2 cellular contexts compared by ENCODE assay signal in the genomic region with DNA sequence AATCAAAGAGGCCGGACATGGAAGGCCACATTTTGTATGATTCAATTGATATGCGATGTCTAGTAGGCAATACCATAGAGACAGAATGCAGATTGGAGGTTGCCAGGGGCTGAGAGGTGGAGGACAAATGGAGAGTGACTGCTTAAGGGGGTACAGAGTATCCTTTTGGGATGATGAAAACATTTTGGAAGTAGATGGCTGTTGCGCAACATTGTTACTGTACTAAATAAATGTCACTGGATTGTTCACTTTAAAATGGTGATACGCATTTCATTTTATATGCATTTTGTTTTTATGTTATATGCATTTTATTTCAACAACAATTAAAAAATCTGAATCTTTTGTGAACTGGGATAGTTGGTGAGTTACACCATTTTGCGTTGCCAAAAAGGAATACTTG.
TF ChIP-seq lines count a peak whose summit lies in the region.

No MANE protein-coding gene starts in this region.

TF ChIP-seq in HepG2, 621 proteins besides CTCF, POLR2A, EP300 and RAD21 (continued from another document):
- TF ChIP-seq CEBPB (IDR thresholded peaks at IDR 0.05; ENCODE audit: borderline replicate concordance, low read depth, low read length) = peak; percentile 85
- no peak for TF ChIP-seq KLF15 (CRISPR knock-in tag; IDR thresholded peaks at IDR 0.05; ENCODE audit: borderline replicate concordance)
- TF ChIP-seq ZNF768 (CRISPR knock-in tag; IDR thresholded peaks at IDR 0.05) = no peak
- no peak for TF ChIP-seq FOXK2 (IDR thresholded peaks at IDR 0.05)
- no peak for TF ChIP-seq YEATS4 (CRISPR knock-in tag; IDR thresholded peaks at IDR 0.05; ENCODE audit: borderline replicate concordance)
- no peak for TF ChIP-seq ZNF367 (CRISPR knock-in tag; IDR thresholded peaks at IDR 0.05; ENCODE audit: borderline replicate concordance)
- TF ChIP-seq ZNF326 (CRISPR knock-in tag; IDR thresholded peaks at IDR 0.05; ENCODE audit: borderline replicate concordance) = no peak
- TF ChIP-seq IKZF5 (CRISPR knock-in tag; IDR thresholded peaks at IDR 0.05) = no peak
- no peak for TF ChIP-seq CCDC6 (CRISPR knock-in tag; IDR thresholded peaks at IDR 0.05)
- no peak for TF ChIP-seq TCF7 (IDR thresholded peaks at IDR 0.05; ENCODE audit: low read depth)
- no peak for TF ChIP-seq ZBTB34 (CRISPR knock-in tag; IDR thresholded peaks at IDR 0.05)
- no peak for TF ChIP-seq GPN1 (CRISPR knock-in tag; IDR thresholded peaks at IDR 0.05; ENCODE audit: borderline replicate concordance)
- TF ChIP-seq CENPBD1 (CRISPR knock-in tag; IDR thresholded peaks at IDR 0.05; ENCODE audit: borderline replicate concordance, low read depth) = no peak
TF ChIP-seq in HepG2: peak in this region for 2.

TF ChIP-seq in H1, 55 proteins besides CTCF, POLR2A, EP300 and RAD21 (continued from another document):
- TF ChIP-seq, protein P1, sequence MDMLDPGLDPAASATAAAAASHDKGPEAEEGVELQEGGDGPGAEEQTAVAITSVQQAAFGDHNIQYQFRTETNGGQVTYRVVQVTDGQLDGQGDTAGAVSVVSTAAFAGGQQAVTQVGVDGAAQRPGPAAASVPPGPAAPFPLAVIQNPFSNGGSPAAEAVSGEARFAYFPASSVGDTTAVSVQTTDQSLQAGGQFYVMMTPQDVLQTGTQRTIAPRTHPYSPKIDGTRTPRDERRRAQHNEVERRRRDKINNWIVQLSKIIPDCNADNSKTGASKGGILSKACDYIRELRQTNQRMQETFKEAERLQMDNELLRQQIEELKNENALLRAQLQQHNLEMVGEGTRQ (IDR thresholded peaks at IDR 0.05; ENCODE audit: low read length) = no peak
- TF ChIP-seq RFX5 (IDR thresholded peaks at IDR 0.05; ENCODE audit: borderline replicate concordance, low read depth, low read length) (no peak), MAFK (IDR thresholded peaks at IDR 0.05; ENCODE audit: low read depth, low read length) (no peak)
- TF ChIP-seq, protein P2, sequence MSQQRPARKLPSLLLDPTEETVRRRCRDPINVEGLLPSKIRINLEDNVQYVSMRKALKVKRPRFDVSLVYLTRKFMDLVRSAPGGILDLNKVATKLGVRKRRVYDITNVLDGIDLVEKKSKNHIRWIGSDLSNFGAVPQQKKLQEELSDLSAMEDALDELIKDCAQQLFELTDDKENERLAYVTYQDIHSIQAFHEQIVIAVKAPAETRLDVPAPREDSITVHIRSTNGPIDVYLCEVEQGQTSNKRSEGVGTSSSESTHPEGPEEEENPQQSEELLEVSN (IDR thresholded peaks at IDR 0.05) = no peak
